ENCODE assay signal across 19 cellular contexts in the genomic region with DNA sequence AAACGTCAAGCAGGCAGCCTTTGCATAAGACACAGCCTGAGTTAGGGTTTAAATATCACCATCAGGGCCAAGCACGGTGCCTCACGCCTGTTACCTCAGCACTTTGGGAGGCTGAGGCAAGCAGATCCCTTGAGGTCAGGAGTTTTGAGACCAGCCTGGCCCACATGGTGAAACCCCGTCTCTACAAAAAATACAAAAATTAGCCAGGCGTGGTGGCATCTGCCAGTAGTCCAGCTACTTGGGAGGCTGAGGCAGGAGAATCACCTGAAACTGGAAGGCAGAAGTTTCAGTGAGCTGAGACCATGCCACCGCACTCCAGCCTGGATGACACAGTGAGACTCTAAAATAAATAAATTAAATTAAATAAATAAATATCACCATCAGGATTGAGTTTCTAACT. TPM values are rescaled to one million over a fixed set of nuclear protein-coding genes. Genes with fewer than 3 reads are reported as not detected.
DNase-seq lines count a peak whose midpoint lies in the region; ATAC-seq, FAIRE-seq and TF ChIP-seq lines count a peak whose summit lies in the region.
"Had no signal": no experiment of that assay in that cellular context is flagged by ENCODE, and none has a peak within 500 bp of the region (broad histone marks: within the 10 kb centered on the region; RNA-seq: fewer than 3 reads in every experiment).

No MANE protein-coding gene starts in this region.

- SMC1A ChIA-PET in GM12878 (lab: Charles Lee; ENCODE audit: uncharacterized antibody, unreplicated experiment): interaction anchor here (0.7 to 1.7 kb wide), 5 partner anchors 10 to 202 kb away, joined by 3 to 6 read pairs (median 4); no protein-coding TSS in a partner anchor

- TF ChIP-seq EP300 in GM12878 (IDR thresholded peaks at IDR 0.05; ENCODE audit: borderline replicate concordance in 1 of 2, control insufficient read depth in 1 of 2, low read depth in 2 of 2, low read length in 2 of 2): no peak

- FAIRE-seq in GM12878 (lab: Jason Lieb, UNC): no peak
- FAIRE-seq: D721Med had no signal

- no peak overlapping the region for H2AFZ ChIP-seq in GM12878 (ENCODE audit: control insufficient read depth, low read depth, low read length)

- H3K9me3 Mint-ChIP-seq in MCF 10A (ENCODE audit: unreplicated experiment): peaks cover 8% of the 10 kb centered on the region
- no peaks in the 10 kb centered on the region for H3K9me3 Mint-ChIP-seq in stimulated activated memory B cell treated with anti-CD40 and anti-IgM and Interleukin-4, amounts not matched to agents 10 μg/mL and 1 μg/mL and 100 μg/mL, for 72 hours

- H3K4me1 ChIP-seq in breast epithelium (peaks cover 4 to 8% of the 10 kb centered on the region in 2 donors), GM12878 (ENCODE audit: control insufficient read depth, insufficient read depth, low read length) (peaks cover 43% of the 10 kb centered on the region)

- POLR2A ChIA-PET in MCF 10A (lab: Yijun Ruan, JAX): interaction anchor here (0.6 kb wide), 1 partner anchor 25 kb away, joined by 3 read pairs; no protein-coding TSS in a partner anchor
- POLR2A ChIA-PET in GM12878 (lab: Charles Lee): interaction anchor here (2.2 kb wide), 1 partner anchor 10 kb away, joined by 5 read pairs; no protein-coding TSS in a partner anchor

- WGBS in GM12878 (ENCODE audit: insufficient coverage, insufficient replicate concordance, low lambda C conversion rate, missing lambda C conversion rate): 3% methylated on average over 6 of the region's 6 CpGs

- no peak overlapping the region for H3K4me3 Mint-ChIP-seq in MCF 10A (ENCODE audit: unreplicated experiment)
- H3K4me3 Mint-ChIP-seq in stimulated activated memory B cell treated with anti-CD40 and anti-IgM and Interleukin-4, amounts not matched to agents 10 μg/mL and 1 μg/mL and 100 μg/mL, for 72 hours: peak overlapping the region; percentile 32
- H3K4me3 Mint-ChIP-seq: H9 had no signal

- TF ChIP-seq RAD21 in GM12878 (IDR thresholded peaks at IDR 0.05; ENCODE audit: insufficient read depth, low read depth, low read length): no peak

- peaks cover 22% of the 10 kb centered on the region for H3K79me2 ChIP-seq in GM12878 (ENCODE audit: control insufficient read depth, insufficient read depth, low read length)

- intact Hi-C loops in MCF 10A (cut with micrococcal nuclease): no loop called here
- intact Hi-C loops in breast epithelium (cut with DNase I; ENCODE audit: low total_unique reads): no loop called here
- intact Hi-C loops in GM12878 (cut with micrococcal nuclease; ENCODE audit: unreplicated experiment): no loop called here

- TF ChIP-seq CTCF in MCF 10A (IDR thresholded peaks at IDR 0.05; ENCODE audit: unreplicated experiment) (no peak), breast epithelium (IDR thresholded peaks at IDR 0.05) (no peak), GM12878 (IDR thresholded peaks at IDR 0.05 in 2 of 3, conservative IDR thresholded peaks at IDR 0.05 in 1 of 3; ENCODE audit: control insufficient read depth in 2 of 3, extremely low read depth in 1 of 3, insufficient read depth in 1 of 3, low read depth in 3 of 3, low read length in 3 of 3) (no peak)

- no peak for DNase-seq in MCF 10A (ENCODE audit: unreplicated experiment)
- no peak for DNase-seq in breast epithelium (ENCODE audit: low spot score in 2 of 2)
- DNase-seq in NAMALWA (ENCODE audit: low spot score): peak; percentile 43
- no peak for DNase-seq in GM12878 (ENCODE audit: low read depth, low spot score)
- no peak for DNase-seq in DMS 273 treated with DMSO at 0.1 percent for 48 hours (lab: John Stamatoyannopoulos, UW)
- no peak for DNase-seq in erythroblast (lab: John Stamatoyannopoulos, UW)
- DNase-seq: 8988T, H9, Karpas-422, NCI-H1436, NCI-H2107, NCI-H226, Right ventricle myocardium superior, SK-N-SH had no signal

- no peaks in the 10 kb centered on the region for H3K36me3 Mint-ChIP-seq in MCF 10A (ENCODE audit: insufficient read depth, unreplicated experiment)
- H3K36me3 Mint-ChIP-seq in stimulated activated memory B cell treated with anti-CD40 and anti-IgM and Interleukin-4, amounts not matched to agents 10 μg/mL and 1 μg/mL and 100 μg/mL, for 72 hours: peaks cover 6% of the 10 kb centered on the region

- no peak overlapping the region for H3K27ac ChIP-seq in breast epithelium
- no peak overlapping the region; the same call in 1 of the 2 replicates for H3K27ac ChIP-seq in GM12878 (ENCODE audit: control insufficient read depth, insufficient read depth)
- H3K27ac ChIP-seq: C4-2B had no signal

- no peak for TF ChIP-seq POLR2A in breast epithelium (IDR thresholded peaks at IDR 0.05)
- no peak for TF ChIP-seq POLR2A in GM12878 (IDR thresholded peaks at IDR 0.05; ENCODE audit: low read depth, low read length)
- TF ChIP-seq POLR2A in erythroblast (IDR thresholded peaks at IDR 0.05; ENCODE audit: low read length): no peak

- H3K36me3 ChIP-seq in breast epithelium (no peaks in the 10 kb centered on the region), GM12878 (ENCODE audit: control insufficient read depth in 2 of 2, insufficient read depth in 2 of 2, low read length in 1 of 2) (no peaks in the 10 kb centered on the region)

- H4K20me1 ChIP-seq in GM12878 (ENCODE audit: control insufficient read depth, insufficient read depth): no peaks in the 10 kb centered on the region

- peaks cover 33% of the 10 kb centered on the region for H3K4me1 Mint-ChIP-seq in MCF 10A (ENCODE audit: insufficient read depth, unreplicated experiment)
- peaks cover 75% of the 10 kb centered on the region for H3K4me1 Mint-ChIP-seq in stimulated activated memory B cell treated with anti-CD40 and anti-IgM and Interleukin-4, amounts not matched to agents 10 μg/mL and 1 μg/mL and 100 μg/mL, for 72 hours

- in situ Hi-C loops in GM12878 (cut with MboI): no loop called here

- RAD21 ChIA-PET in GM12878 (lab: Charles Lee; ENCODE audit: unreplicated experiment): interaction anchor here (1.1 to 1.5 kb wide), 3 partner anchors 9 to 145 kb away, joined by 3 to 5 read pairs (median 4); no protein-coding TSS in a partner anchor

- no peak overlapping the region; the same call in 1 of the 2 replicates for H3K9ac ChIP-seq in GM12878 (ENCODE audit: control insufficient read depth, insufficient read depth, low read length)
- H3K9ac ChIP-seq: SK-N-SH had no signal

- H3K27me3 ChIP-seq in breast epithelium (no peaks in the 10 kb centered on the region), GM12878 (replicated peaks in 1 of 2; ENCODE audit: control insufficient read depth in 2 of 2, insufficient read depth in 2 of 2, low read length in 1 of 2) (no peaks in the 10 kb centered on the region)

- no peaks in the 10 kb centered on the region for H3K27me3 Mint-ChIP-seq in MCF 10A (ENCODE audit: insufficient read depth, unreplicated experiment)
- H3K27me3 Mint-ChIP-seq in stimulated activated memory B cell treated with anti-CD40 and anti-IgM and Interleukin-4, amounts not matched to agents 10 μg/mL and 1 μg/mL and 100 μg/mL, for 72 hours: no peaks in the 10 kb centered on the region

- peak overlapping the region; percentile 36; the same call in 1 of the 2 replicates for H3K4me2 ChIP-seq in GM12878 (ENCODE audit: control insufficient read depth, insufficient read depth)
- H3K4me2 ChIP-seq: SK-N-SH had no signal

- no peaks in the 10 kb centered on the region for H3K9me3 ChIP-seq in breast epithelium
- H3K9me3 ChIP-seq in GM12878 (replicated peaks; ENCODE audit: control insufficient read depth, insufficient read depth, low read length): no peaks in the 10 kb centered on the region
- H3K9me3 ChIP-seq: SK-N-SH had no signal

- H3K4me3 ChIP-seq in breast epithelium (no peak overlapping the region), GM12878 (no peak overlapping the region)

- BruUV-seq in MCF 10A (replicated peaks; lab: Mats Ljungman, UMichigan) (no TSS peak), GM12878 (replicated peaks; lab: Mats Ljungman, UMichigan) (no TSS peak)

- H3K27ac Mint-ChIP-seq in MCF 10A (ENCODE audit: low read depth, unreplicated experiment): peak overlapping the region; percentile 35
- peak overlapping the region; percentile 85 for H3K27ac Mint-ChIP-seq in stimulated activated memory B cell treated with anti-CD40 and anti-IgM and Interleukin-4, amounts not matched to agents 10 μg/mL and 1 μg/mL and 100 μg/mL, for 72 hours

- CTCF ChIA-PET in MCF 10A (lab: Yijun Ruan, JAX) (interaction anchor here (0.6 to 0.7 kb wide), 3 partner anchors 9 to 150 kb away, joined by 3 to 5 read pairs (median 3); no protein-coding TSS in a partner anchor), GM12878 (lab: Yijun Ruan, JAX) (interaction anchor here (0.7 to 1.5 kb wide), 6 partner anchors 10 to 409 kb away, joined by 3 to 5 read pairs (median 3); no protein-coding TSS in a partner anchor)

- ATAC-seq in GM12878 (peak; percentile 12), GM18502 (IDR thresholded peaks at IDR 0.05; ENCODE audit: poor library complexity, unreplicated experiment) (no peak)
- ATAC-seq in stimulated activated memory B cell treated with anti-CD40 and anti-IgM and Interleukin-4, amounts not matched to agents 10 μg/mL and 1 μg/mL and 100 μg/mL, for 72 hours: no peak
- ATAC-seq: Panc1 had no signal

TF ChIP-seq in GM12878, 131 proteins besides CTCF, POLR2A, EP300 and RAD21 (continues in another document):
- TF ChIP-seq NFIC (IDR thresholded peaks at IDR 0.05; ENCODE audit: low read depth, low read length): no peak
- no peak for TF ChIP-seq SMARCA5 (IDR thresholded peaks at IDR 0.05)
- TF ChIP-seq KDM1A (IDR thresholded peaks at IDR 0.05; ENCODE audit: borderline replicate concordance): no peak
- no peak for TF ChIP-seq FOXK2 (IDR thresholded peaks at IDR 0.05)
- TF ChIP-seq PAX8 (IDR thresholded peaks at IDR 0.05): no peak
- TF ChIP-seq EGR1 (IDR thresholded peaks at IDR 0.05; ENCODE audit: borderline replicate concordance in 1 of 2, low read depth in 2 of 2, low read length in 2 of 2): no peak
- no peak for TF ChIP-seq ATF7 (IDR thresholded peaks at IDR 0.05; ENCODE audit: low read depth)

RNA-seq across cellular contexts. Expression of a gene that starts 33.0 kb away (rescaled TPM):
- 54.4 and 60.8 TPM in 2 replicates for total RNA-seq in MCF 10A (2022)
- 10 to 100 TPM; 44.6 to 68.2 (median 60.6) TPM for total RNA-seq in breast epithelium
- total RNA-seq in GM12878 (2013; cell fraction: nucleolus; rRNA removed): 88.2 and 88.5 TPM in 2 replicates
- total RNA-seq in GM12878 (2014; rRNA removed): 23.3 and 26.5 TPM in 2 replicates
- 26.6 and 26.7 TPM in 2 replicates for total RNA-seq in GM12878 (2014; rRNA removed; fragmentation: Illumina TruSeq; extraction: Trizol)
- total RNA-seq in GM12878 (2021): 30.2 and 32.8 TPM in 2 replicates
- polyA plus RNA-seq in GM12878 (2011; ENCODE audit: low read depth): 13.9 TPM
- 20.4 and 26.5 TPM in 2 replicates for polyA plus RNA-seq in GM12878 (2011; rRNA removed)
- polyA plus RNA-seq in GM12878 (2011; cell fraction: cytosol; rRNA removed): 8.8 and 12.5 TPM in 2 replicates
- polyA plus RNA-seq in GM12878 (2011; cell fraction: nucleus; rRNA removed): 12.7 and 18.8 TPM in 2 replicates
- 16.8 and 19.6 TPM in 2 replicates for polyA plus RNA-seq in GM12878 (2012)
- polyA plus RNA-seq in GM12878 (2014; fragmentation: Illumina TruSeq; extraction: Trizol): 25.4 and 25.7 TPM in 2 replicates
- 10 to 100 TPM; 14.2 to 21.5 TPM for polyA plus RNA-seq in GM12878 (2014; fragmentation: Nextera tagmentation; extraction: Ambion mirVana)
- polyA plus RNA-seq in GM12878 (2014; rRNA removed): 12.4 and 13.2 TPM in 2 replicates
- 10 to 100 TPM; 25.7 to 28.6 TPM for polyA plus RNA-seq in GM12878 (2016; fragmentation: Nextera tagmentation; extraction: Ambion mirVana)
- polyA minus RNA-seq in GM12878 (2011; rRNA and poly(A)+ RNA removed): 22.7 and 27.8 TPM in 2 replicates
- 6.7 and 7.4 TPM in 2 replicates for polyA minus RNA-seq in GM12878 (2011; cell fraction: cytosol; rRNA and poly(A)+ RNA removed)
- polyA minus RNA-seq in GM12878 (2011; cell fraction: nucleus; rRNA and poly(A)+ RNA removed): 19.2 and 25.5 TPM in 2 replicates
